ENCODE assay signal across 17 cellular contexts in genomic region chr1:31095298-31095981, GRCh38. TPM values are rescaled to one million over a fixed set of nuclear protein-coding genes. Genes with fewer than 3 reads are reported as not detected.
DNase-seq lines count a peak whose midpoint lies in the region; ATAC-seq and TF ChIP-seq lines count a peak whose summit lies in the region.
"Had no signal": no experiment of that assay in that cellular context is flagged by ENCODE, and none has a peak within 500 bp of the region (broad histone marks: within the 10 kb centered on the region; RNA-seq: fewer than 3 reads in every experiment).

No MANE protein-coding gene starts in this region.

- H3K79me2 ChIP-seq in fibroblast of lung (ENCODE audit: control insufficient read depth, insufficient read depth, low read length) = no peaks in the 10 kb centered on the region

- H3K4me1 Mint-ChIP-seq in activated CD4-positive, alpha-beta memory T cell treated with anti-CD3 and anti-CD28 coated beads for 36 hours (ENCODE audit: low read depth) = no peaks in the 10 kb centered on the region
- H3K4me1 Mint-ChIP-seq: CD4-positive, alpha-beta memory T cell had no signal

- DNase-seq in GM04503 (ENCODE audit: low read depth) = peak; percentile 61
- DNase-seq in adipocyte (ENCODE audit: low read depth) = peak; percentile 78
- DNase-seq in fibroblast of lung (ENCODE audit: low read depth in 2 of 2) = peak; percentile 61 to 80
- DNase-seq in skeletal muscle cell (ENCODE audit: low read depth) = peak; percentile 9
- DNase-seq in activated CD4-positive, alpha-beta memory T cell treated with anti-CD3 and anti-CD28 coated beads for 36 hours = no peak
- DNase-seq in RPMI8226 = no peak
- DNase-seq in lower lobe of right lung = no peak
- DNase-seq: activated CD8-positive, alpha-beta T cell treated with anti-CD3 and anti-CD28 coated beads for 36 hours; CD4-positive, alpha-beta memory T cell; effector memory CD4-positive, alpha-beta T cell; islet precursor cell; NCI-H187; NCI-H526; testis had no signal

- intact Hi-C loops in activated CD4-positive, alpha-beta memory T cell treated with anti-CD3 and anti-CD28 coated beads for 36 hours (cut with micrococcal nuclease) = no loop called here
- intact Hi-C loops in lower lobe of right lung (cut with DNase I) = no loop called here

- no peaks in the 10 kb centered on the region for H4K20me1 ChIP-seq in fibroblast of lung (ENCODE audit: control insufficient read depth, extremely low read depth, insufficient read depth, low read length)

- H3K36me3 Mint-ChIP-seq in activated CD4-positive, alpha-beta memory T cell treated with anti-CD3 and anti-CD28 coated beads for 36 hours = no peaks in the 10 kb centered on the region
- H3K36me3 Mint-ChIP-seq: CD4-positive, alpha-beta memory T cell had no signal

- H3K27ac ChIP-seq in fibroblast of lung (ENCODE audit: insufficient read depth, low read length) (peak overlapping the region; percentile 25), lower lobe of right lung (no peak overlapping the region)
- H3K27ac ChIP-seq: testis had no signal

- H3K4me2 ChIP-seq in fibroblast of lung (ENCODE audit: extremely low read depth, insufficient read depth, low read length) = peak overlapping the region; percentile 52

- POLR2A ChIA-PET in activated CD4-positive, alpha-beta memory T cell treated with anti-CD3 and anti-CD28 coated beads for 36 hours (lab: Charles Lee) = no interaction called here

- H3K27me3 ChIP-seq in adipocyte (replicated peaks; ENCODE audit: control insufficient read depth, insufficient read depth, low read length) (no peaks in the 10 kb centered on the region), fibroblast of lung (ENCODE audit: control insufficient read depth, insufficient read depth, low read length) (no peaks in the 10 kb centered on the region), lower lobe of right lung (ENCODE audit: low read depth) (no peaks in the 10 kb centered on the region)
- H3K27me3 ChIP-seq: testis had no signal

- no peaks in the 10 kb centered on the region for H3K27me3 Mint-ChIP-seq in activated CD4-positive, alpha-beta memory T cell treated with anti-CD3 and anti-CD28 coated beads for 36 hours
- H3K27me3 Mint-ChIP-seq: activated CD8-positive, alpha-beta T cell treated with anti-CD3 and anti-CD28 coated beads for 36 hours; CD4-positive, alpha-beta memory T cell had no signal

- no peak overlapping the region for H3K9ac ChIP-seq in adipocyte (ENCODE audit: low read length)
- H3K9ac ChIP-seq in fibroblast of lung (ENCODE audit: insufficient read depth, low read length) = no peak overlapping the region

- TF ChIP-seq CTCF in fibroblast of lung (conservative IDR thresholded peaks at IDR 0.05 in 1 of 2, IDR thresholded peaks at IDR 0.05 in 1 of 2; ENCODE audit: low read depth in 1 of 2, low read length in 2 of 2) (no peak), lower lobe of right lung (IDR thresholded peaks at IDR 0.05) (no peak)

- CTCF ChIA-PET in activated CD4-positive, alpha-beta memory T cell treated with anti-CD3 and anti-CD28 coated beads for 36 hours (lab: Charles Lee) = no interaction called here

- no peaks in the 10 kb centered on the region for H3K9me3 Mint-ChIP-seq in activated CD4-positive, alpha-beta memory T cell treated with anti-CD3 and anti-CD28 coated beads for 36 hours
- H3K9me3 Mint-ChIP-seq: activated CD8-positive, alpha-beta T cell treated with anti-CD3 and anti-CD28 coated beads for 36 hours; activated T-helper 2 cell treated with anti-CD3 and anti-CD28 coated beads, Interferon-gamma antibody, Interleukin-2, Interleukin-4, amounts not matched to agents 10 μg/mL and 5 μg/mL and 100 μg/mL, durations not matched to agents 14 hours and 24 hours and 36 hours; CD4-positive, alpha-beta memory T cell; neural crest cell had no signal

- H3K9me3 ChIP-seq in adipocyte (ENCODE audit: control insufficient read depth, low read length) (no peaks in the 10 kb centered on the region), fibroblast of lung (ENCODE audit: control insufficient read depth, insufficient read depth, low read depth, low read length) (no peaks in the 10 kb centered on the region), lower lobe of right lung (no peaks in the 10 kb centered on the region)
- H3K9me3 ChIP-seq: testis had no signal

- no peak overlapping the region for H3K27ac Mint-ChIP-seq in activated CD4-positive, alpha-beta memory T cell treated with anti-CD3 and anti-CD28 coated beads for 36 hours
- H3K27ac Mint-ChIP-seq: activated CD8-positive, alpha-beta T cell treated with anti-CD3 and anti-CD28 coated beads for 36 hours; activated T-helper 2 cell treated with anti-CD3 and anti-CD28 coated beads, Interferon-gamma antibody, Interleukin-2, Interleukin-4, amounts not matched to agents 10 μg/mL and 5 μg/mL and 100 μg/mL, durations not matched to agents 14 hours and 24 hours and 36 hours; CD4-positive, alpha-beta memory T cell had no signal

- no peak overlapping the region for H3K4me3 ChIP-seq in adipocyte (ENCODE audit: low read length)
- no peak overlapping the region for H3K4me3 ChIP-seq in fibroblast of lung (replicated peaks in 1 of 4; ENCODE audit: control extremely low read depth in 1 of 4, insufficient read depth in 1 of 4, low read depth in 3 of 4, low read length in 4 of 4)
- no peak overlapping the region for H3K4me3 ChIP-seq in skeletal muscle cell (ENCODE audit: low read depth, low read length)
- H3K4me3 ChIP-seq in lower lobe of right lung = no peak overlapping the region
- H3K4me3 ChIP-seq: GM12878, testis had no signal

- no peak for ATAC-seq in lower lobe of right lung
- ATAC-seq: activated CD8-positive, alpha-beta T cell treated with anti-CD3 and anti-CD28 coated beads for 36 hours; GM12878 had no signal

- no peak overlapping the region for H3K4me3 Mint-ChIP-seq in activated CD4-positive, alpha-beta memory T cell treated with anti-CD3 and anti-CD28 coated beads for 36 hours
- H3K4me3 Mint-ChIP-seq: activated CD8-positive, alpha-beta T cell treated with anti-CD3 and anti-CD28 coated beads for 36 hours; CD4-positive, alpha-beta memory T cell; neural crest cell had no signal

- no peak overlapping the region for H2AFZ ChIP-seq in fibroblast of lung (ENCODE audit: low read length)

- H3K36me3 ChIP-seq in adipocyte (ENCODE audit: control insufficient read depth, insufficient read depth, low read length, severe bottlenecking) (no peaks in the 10 kb centered on the region), fibroblast of lung (ENCODE audit: control insufficient read depth, insufficient read depth, low read length) (no peaks in the 10 kb centered on the region), lower lobe of right lung (no peaks in the 10 kb centered on the region)

- peaks cover 12% of the 10 kb centered on the region for H3K4me1 ChIP-seq in adipocyte (ENCODE audit: control insufficient read depth, insufficient read depth, low read length)
- peaks cover 3% of the 10 kb centered on the region for H3K4me1 ChIP-seq in fibroblast of lung (ENCODE audit: control insufficient read depth, extremely low read depth, insufficient read depth, low read length)
- peaks cover 2% of the 10 kb centered on the region for H3K4me1 ChIP-seq in lower lobe of right lung
- H3K4me1 ChIP-seq: testis had no signal

RNA-seq across cellular contexts. Expression of gene PUM1, which starts 29.9 kb away (rescaled TPM):
- total RNA-seq in fibroblast of lung (55.2 and 59.3 TPM in 2 replicates), lower lobe of right lung (121 TPM)
- polyA plus RNA-seq in fibroblast of lung = 70.5 and 83.1 TPM in 2 replicates
- polyA plus RNA-seq in fibroblast of lung (2012) = 37.4 and 52.3 TPM in 2 replicates
- 319 and 401 TPM in 2 replicates for polyA minus RNA-seq in fibroblast of lung (ENCODE audit: low replicate concordance)
- 10 to 100 TPM; 77.8 to 80.5 TPM for total RNA-seq in activated CD4-positive, alpha-beta memory T cell treated with anti-CD3 and anti-CD28 coated beads for 36 hours

Comparison
In these comparisons a context has a peak if more than half of its experiments do, and no peak if none do; other contexts are left out.
1. DNase-seq: peak in GM04503 (single experiment), adipocyte (single experiment), fibroblast of lung (2 of 2) and skeletal muscle cell (single experiment); none in activated CD4-positive, alpha-beta memory T cell treated with anti-CD3 and anti-CD28 coated beads for 36 hours (single experiment), RPMI8226 (single experiment) and lower lobe of right lung (single experiment).